Comparison of ENCODE assay signal across 8 cellular contexts in genomic region chr6:156883497-156884252, GRCh38.
DNase-seq lines count a peak whose midpoint lies in the region; ATAC-seq, FAIRE-seq and TF ChIP-seq lines count a peak whose summit lies in the region.

No MANE protein-coding gene starts in this region.

- TF ChIP-seq CTCF in gastrocnemius medialis (IDR thresholded peaks at IDR 0.05 in 4 of 5, conservative IDR thresholded peaks at IDR 0.05 in 1 of 5) = no peak

- peaks cover 67 to 82% of the 10 kb centered on the region in 2 donors for H3K4me1 ChIP-seq in gastrocnemius medialis
- peaks cover 6% of the 10 kb centered on the region for H3K4me1 ChIP-seq in effector memory CD4-positive, alpha-beta T cell (ENCODE audit: control insufficient read depth, insufficient read depth, low read length, poor library complexity, severe bottlenecking)

- no peaks in the 10 kb centered on the region for H3K9me3 ChIP-seq in gastrocnemius medialis
- H3K9me3 ChIP-seq in effector memory CD4-positive, alpha-beta T cell (ENCODE audit: control insufficient read depth, low read length) = no peaks in the 10 kb centered on the region

- no peak for ATAC-seq in gastrocnemius medialis

- DNase-seq in GM18507 (ENCODE audit: extremely low spot score, insufficient read length, low read depth) (no peak), NCI-H1417 treated with DMSO at 0.1 percent for 48 hours (lab: John Stamatoyannopoulos, UW) (peak; percentile 36), dermis blood vessel endothelial cell (peak; percentile 15), gastrocnemius medialis (no peak), NCI-H2196 (lab: John Stamatoyannopoulos, UW; ENCODE audit: unreplicated experiment) (no peak), NOMO-1 (lab: John Stamatoyannopoulos, UW; ENCODE audit: unreplicated experiment in 2 of 2) (no peak)
- no peak for DNase-seq in effector memory CD4-positive, alpha-beta T cell
- DNase-seq in activated CD8-positive, alpha-beta memory T cell treated with anti-CD3 and anti-CD28 coated beads, Interleukin-2, amount 50 U/mL, for 48 hours = no peak

- TF ChIP-seq POLR2A in gastrocnemius medialis (IDR thresholded peaks at IDR 0.05) = no peak

- FAIRE-seq in GM18507 (lab: Jason Lieb, UNC) = peak; percentile 46

- no peak overlapping the region for H3K4me3 ChIP-seq in gastrocnemius medialis
- no peak overlapping the region for H3K4me3 ChIP-seq in effector memory CD4-positive, alpha-beta T cell (ENCODE audit: insufficient read depth, low read depth, low read length, poor library complexity, severe bottlenecking)

- intact Hi-C loops in gastrocnemius medialis (cut with DNase I; ENCODE audit: low total_unique reads) = loop anchor here (5.0 kb wide), 1 partner anchor 96 kb away; no protein-coding TSS in a partner anchor

- in situ Hi-C loops in gastrocnemius medialis (cut with MboI; ENCODE audit: low sequenced_read_pairs in 4 of 4) = no loop called here

- peak overlapping the region in 3 of 4 donors; percentile 4 to 40 (median 5) for H3K27ac ChIP-seq in gastrocnemius medialis
- H3K27ac ChIP-seq in effector memory CD4-positive, alpha-beta T cell (ENCODE audit: insufficient read depth, low read length, poor library complexity, severe bottlenecking) = no peak overlapping the region

- no peaks in the 10 kb centered on the region for H3K36me3 ChIP-seq in gastrocnemius medialis
- H3K36me3 ChIP-seq in effector memory CD4-positive, alpha-beta T cell (ENCODE audit: control insufficient read depth, insufficient read depth, low read length) = no peaks in the 10 kb centered on the region

- no peaks in the 10 kb centered on the region for H3K27me3 ChIP-seq in gastrocnemius medialis
- no peaks in the 10 kb centered on the region for H3K27me3 ChIP-seq in effector memory CD4-positive, alpha-beta T cell (replicated peaks; ENCODE audit: control insufficient read depth, insufficient read depth, low read length, poor library complexity, severe bottlenecking)

Comparison
In these comparisons a context has a peak if more than half of its experiments do, and no peak if none do; other contexts are left out.
1. DNase-seq: peak in NCI-H1417 treated with DMSO at 0.1 percent for 48 hours (single experiment) and dermis blood vessel endothelial cell (single experiment); none in GM18507 (single experiment), gastrocnemius medialis (0 of 2), effector memory CD4-positive, alpha-beta T cell (0 of 3), activated CD8-positive, alpha-beta memory T cell treated with anti-CD3 and anti-CD28 coated beads, Interleukin-2, amount 50 U/mL, for 48 hours (single experiment), NCI-H2196 (single experiment) and NOMO-1 (0 of 2).